In the genomic region with DNA sequence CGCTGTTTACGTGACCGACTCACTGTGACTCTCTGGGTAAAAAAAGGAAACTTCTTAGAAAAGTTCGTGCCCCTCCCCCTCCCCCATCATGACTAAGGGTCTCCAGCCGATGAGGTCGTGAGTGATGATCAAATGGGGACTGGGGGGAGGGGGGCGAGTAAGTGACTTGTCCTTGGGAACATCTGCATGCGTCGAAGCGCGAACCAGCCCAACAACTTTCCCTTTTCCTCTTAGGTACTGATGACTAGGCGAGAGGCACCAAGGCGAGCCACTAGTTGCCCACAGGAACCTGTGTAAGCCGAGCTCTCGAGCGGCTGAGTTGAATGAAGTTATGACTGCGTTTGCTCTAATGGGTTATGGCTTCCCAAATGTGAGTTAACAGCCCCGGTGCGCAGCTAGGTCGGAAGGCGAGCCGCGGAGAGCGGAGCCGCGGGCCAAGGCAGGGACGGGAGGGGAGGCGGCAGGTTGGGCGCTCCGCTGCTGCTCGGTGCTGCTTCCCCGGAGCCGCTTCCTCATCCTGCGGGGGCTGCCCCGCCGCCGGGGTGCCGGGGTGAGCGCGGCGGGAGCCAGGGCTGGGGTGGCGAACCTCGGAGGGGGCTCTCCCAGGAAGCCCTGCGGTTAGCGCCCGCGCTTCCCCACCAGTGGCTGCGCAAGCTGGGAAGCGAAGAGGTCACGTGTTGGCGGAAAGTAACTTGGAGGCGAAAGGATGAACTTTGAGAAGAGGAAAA, we compare ENCODE assay signal across 9 cellular contexts. TPM values are rescaled to one million over a fixed set of nuclear protein-coding genes. Genes with fewer than 3 reads are reported as not detected.
DNase-seq lines count a peak whose midpoint lies in the region; ATAC-seq and TF ChIP-seq lines count a peak whose summit lies in the region.
"Had no signal": no experiment of that assay in that cellular context is flagged by ENCODE, and none has a peak within 500 bp of the region (broad histone marks: within the 10 kb centered on the region; RNA-seq: fewer than 3 reads in every experiment).

No MANE protein-coding gene starts in this region.

- TF ChIP-seq CTCF in IMR-90 (conservative IDR thresholded peaks at IDR 0.05; ENCODE audit: low read depth, low read length) (no peak), colonic mucosa (IDR thresholded peaks at IDR 0.05) (no peak), neural cell (IDR thresholded peaks at IDR 0.05; ENCODE audit: poor library complexity, severe bottlenecking) (no peak)

- H3K4me1 ChIP-seq in IMR-90 (ENCODE audit: control insufficient read depth, insufficient read depth, low read length) (peaks cover 5% of the 10 kb centered on the region), colonic mucosa (no peaks in the 10 kb centered on the region)

- no peak for TF ChIP-seq EP300 in neural cell (conservative IDR thresholded peaks at IDR 0.05; ENCODE audit: poor library complexity, severe bottlenecking)

- H3K4ac ChIP-seq in IMR-90 (ENCODE audit: low read depth, low read length) = peak overlapping the region; percentile 22

- POLR2A ChIA-PET in IMR-90 (lab: Charles Lee; ENCODE audit: unreplicated experiment) = interaction anchor here (0.6 kb wide), 1 partner anchor 348 kb away, joined by 4 read pairs; no protein-coding TSS in a partner anchor

- no peaks in the 10 kb centered on the region for H3K79me2 ChIP-seq in neural cell (replicated peaks; ENCODE audit: insufficient read depth, low read length)

- peak; percentile 27 for DNase-seq in NCI-H146 (lab: John Stamatoyannopoulos, UW)
- no peak for DNase-seq in NCI-H146 treated with DMSO at 0.1 percent for 48 hours (lab: John Stamatoyannopoulos, UW; ENCODE audit: unreplicated experiment)
- peak; percentile 68 for DNase-seq in IMR-90
- DNase-seq in colonic mucosa = no peak
- DNase-seq in NCI-H187 treated with DMSO at 0.1 percent for 48 hours (lab: John Stamatoyannopoulos, UW) = no peak
- no peak for DNase-seq in activated CD4-positive, CD25-positive, alpha-beta regulatory T cell (lab: John Stamatoyannopoulos, UW)
- no peak for DNase-seq in HuH-7.5 (ENCODE audit: low spot score)
- DNase-seq: naive B cell had no signal

- dilution Hi-C loops in IMR-90 (cut with HindIII; ENCODE audit: low sequenced_read_pairs, unreplicated experiment) = no loop called here

- H2BK120ac ChIP-seq in IMR-90 (ENCODE audit: low read depth, low read length) = peak overlapping the region; percentile 80

- H3K36me3 ChIP-seq in IMR-90 (ENCODE audit: control insufficient read depth, insufficient read depth, low read length) (no peaks in the 10 kb centered on the region), colonic mucosa (no peaks in the 10 kb centered on the region), neural cell (ENCODE audit: insufficient read depth, low read length) (no peaks in the 10 kb centered on the region)

- TF ChIP-seq POLR2A in IMR-90 (IDR thresholded peaks at IDR 0.05; ENCODE audit: low read depth, low read length) = no peak

- H4K91ac ChIP-seq in IMR-90 (ENCODE audit: insufficient read depth, low read depth, low read length) = peak overlapping the region; percentile 35; the same call in 1 of the 2 replicates

- H3K23ac ChIP-seq in IMR-90 (ENCODE audit: low read depth, low read length) = peak overlapping the region; percentile 88

- H3K9me3 ChIP-seq in IMR-90 (ENCODE audit: control insufficient read depth, insufficient read depth, low read length) (no peaks in the 10 kb centered on the region), colonic mucosa (no peaks in the 10 kb centered on the region), neural cell (ENCODE audit: low read length) (no peaks in the 10 kb centered on the region)

- no peaks in the 10 kb centered on the region for H4K20me1 ChIP-seq in IMR-90 (ENCODE audit: insufficient read depth, low read length)
- no peaks in the 10 kb centered on the region for H4K20me1 ChIP-seq in neural cell (ENCODE audit: insufficient read depth)

- in situ Hi-C loops in IMR-90 (cut with MboI; ENCODE audit: low sequenced_read_pairs) = loop anchor here (10.0 to 25.0 kb wide), 4 partner anchors 173 to 1440 kb away; no protein-coding TSS in a partner anchor

- no peak overlapping the region for H2AK5ac ChIP-seq in IMR-90 (ENCODE audit: low read depth, low read length)

- peak overlapping the region; percentile 32; the same call in 1 of the 2 replicates for H2BK20ac ChIP-seq in IMR-90 (ENCODE audit: low read depth, low read length)

- no peaks in the 10 kb centered on the region for H3K27me3 ChIP-seq in IMR-90 (ENCODE audit: control insufficient read depth, insufficient read depth, low read length)
- H3K27me3 ChIP-seq in colonic mucosa = peaks cover 65% of the 10 kb centered on the region
- H3K27me3 ChIP-seq in neural cell (ENCODE audit: insufficient read depth, low read depth, low read length) = peaks cover 89% of the 10 kb centered on the region

- peak overlapping the region; percentile 64 for H2BK5ac ChIP-seq in IMR-90 (ENCODE audit: low read depth, low read length, poor library complexity, severe bottlenecking)

- TF ChIP-seq RAD21 in IMR-90 (IDR thresholded peaks at IDR 0.05; ENCODE audit: low read length) = no peak
- TF ChIP-seq RAD21 in neural cell (conservative IDR thresholded peaks at IDR 0.05) = no peak

- no peaks in the 10 kb centered on the region for H3K9me2 ChIP-seq in neural cell (ENCODE audit: insufficient read depth, low read length)

- peaks cover 12 to 16% of the 10 kb centered on the region in 2 experiments for H3K79me1 ChIP-seq in IMR-90 (ENCODE audit: low read depth in 1 of 2, low read length in 2 of 2)

- intact Hi-C loops in IMR-90 (cut with micrococcal nuclease) = loop anchor here (1.0 to 10.0 kb wide), 6 partner anchors 21 to 805 kb away; partner anchors contain the start of gene BDNF
- intact Hi-C loops in colonic mucosa (cut with DNase I) = no loop called here

- H3K9me1 ChIP-seq in IMR-90 (ENCODE audit: insufficient read depth, low read length) = peaks cover 2% of the 10 kb centered on the region

- peak overlapping the region; percentile 74 for H3K9ac ChIP-seq in IMR-90 (ENCODE audit: low read depth, low read length)
- H3K9ac ChIP-seq in colonic mucosa (ENCODE audit: low read depth in 2 of 2, low read length in 2 of 2) = no peak overlapping the region
- no peak overlapping the region for H3K9ac ChIP-seq in neural cell (ENCODE audit: low read length)

- H3K4me3 ChIP-seq in IMR-90 (ENCODE audit: insufficient read depth, low read depth, low read length) (peak overlapping the region; percentile 55), colonic mucosa (peak overlapping the region; percentile 30), neural cell (ENCODE audit: low read length) (peak overlapping the region; percentile 69)

- BruUV-seq in IMR-90 (replicated peaks; lab: Mats Ljungman, UMichigan) = no TSS peak

- peak overlapping the region; percentile 55 to 85 for H4K8ac ChIP-seq in IMR-90 (ENCODE audit: low read depth in 2 of 2, low read length in 2 of 2)

- peak overlapping the region; percentile 85 for H3K27ac ChIP-seq in IMR-90 (ENCODE audit: insufficient read depth, low read length)
- no peak overlapping the region for H3K27ac ChIP-seq in colonic mucosa
- no peak overlapping the region for H3K27ac ChIP-seq in neural cell (ENCODE audit: low read length)

- CTCF ChIA-PET in IMR-90 (lab: Yijun Ruan, JAX) = interaction anchor here (0.8 kb wide), 1 partner anchor 12 kb away, joined by 3 read pairs; no protein-coding TSS in a partner anchor

- WGBS in IMR-90 (ENCODE audit: extremely low coverage in 2 of 2, insufficient read length in 1 of 2), 2 experiments = 0% methylated on average over 11 of the region's 52 CpGs; no CpG with 5 or more reads in 1 of the 2 experiments

- peak overlapping the region; percentile 30; the same call in 2 of the 3 replicates for H2BK15ac ChIP-seq in IMR-90 (ENCODE audit: low read depth, low read length)

- H3K18ac ChIP-seq in IMR-90 (ENCODE audit: low read depth, low read length) = peak overlapping the region; percentile 8

- H3K4me2 ChIP-seq in IMR-90 (ENCODE audit: low read depth, low read length) = peak overlapping the region; percentile 99
- peak overlapping the region; percentile 43 for H3K4me2 ChIP-seq in neural cell (ENCODE audit: low read length)

- H3F3A ChIP-seq in neural cell (ENCODE audit: insufficient read depth, low read length, poor library complexity, severe bottlenecking) = peaks cover 10% of the 10 kb centered on the region

- peak overlapping the region; percentile 72 for H3K56ac ChIP-seq in IMR-90 (ENCODE audit: extremely low read depth, insufficient read depth, low read length)

- H4K5ac ChIP-seq in IMR-90 (ENCODE audit: low read depth, low read length) = peak overlapping the region; percentile 19; the same call in 1 of the 2 replicates

- H2AFZ ChIP-seq in IMR-90 (replicated peaks; ENCODE audit: low read length, poor library complexity) (peak overlapping the region; percentile 92), neural cell (ENCODE audit: low read depth, low read length) (no peak overlapping the region)

- peak overlapping the region; percentile 31 for H2AK9ac ChIP-seq in IMR-90 (replicated peaks; ENCODE audit: low read depth, low read length, poor library complexity)

- ATAC-seq in IMR-90 (ENCODE audit: low read depth) = peak; percentile 24

- H3K14ac ChIP-seq in IMR-90 (replicated peaks; ENCODE audit: low read depth, low read length) = peak overlapping the region; percentile 11; the same call in 1 of the 2 replicates

TF ChIP-seq in IMR-90, 13 proteins besides CTCF, POLR2A, EP300 and RAD21 (continues in another document):
- TF ChIP-seq USF2 (IDR thresholded peaks at IDR 0.05; ENCODE audit: low read depth, low read length) = peak; percentile 88

TF ChIP-seq in neural cell, 6 proteins besides CTCF, POLR2A, EP300 and RAD21 (continues in another document):
- no peak for TF ChIP-seq SMC3 (conservative IDR thresholded peaks at IDR 0.05; ENCODE audit: poor library complexity)

RNA-seq across cellular contexts. Expression of gene BDNF, which starts 22.0 kb away (rescaled TPM):
- total RNA-seq in IMR-90 (2012; rRNA removed) = 152 and 174 TPM in 2 replicates
- polyA plus RNA-seq in IMR-90 (2012; rRNA removed) = 91.9 and 94.8 TPM in 2 replicates
- 50.7 and 60.1 TPM in 2 replicates for polyA plus RNA-seq in IMR-90 (2012; cell fraction: cytosol; rRNA removed)
- 65.9 and 184 TPM in 2 replicates for polyA plus RNA-seq in IMR-90 (2012; cell fraction: nucleus; rRNA removed; ENCODE audit: low replicate concordance)
- total RNA-seq in colonic mucosa = under 1 TPM; 0.10 to 0.40 TPM
- polyA plus RNA-seq in neural cell = not detected in 2 replicates
- polyA minus RNA-seq in neural cell = not detected in 2 replicates

Comparison
In these comparisons a context has a peak if more than half of its experiments do, and no peak if none do; other contexts are left out.
1. DNase-seq: peak in NCI-H146 (single experiment) and IMR-90 (single experiment); none in NCI-H146 treated with DMSO at 0.1 percent for 48 hours (single experiment), colonic mucosa (single experiment), NCI-H187 treated with DMSO at 0.1 percent for 48 hours (single experiment), activated CD4-positive, CD25-positive, alpha-beta regulatory T cell (0 of 4) and HuH-7.5 (single experiment).
2. RNA of gene BDNF, which starts 22.0 kb away (total RNA-seq): 152 to 174 TPM in IMR-90; 0.10 to 0.40 TPM in colonic mucosa; every median in the first group is over 100 times any median in the second.
3. Peak in every context shown above with its lines, with median percentiles within 50 percentile points of each other: H3K4me3 ChIP-seq.